ENCODE assay signal across 8 cellular contexts in genomic region chr1:67832737-67833594, GRCh38. TPM values are rescaled to one million over a fixed set of nuclear protein-coding genes. Genes with fewer than 3 reads are reported as not detected.
DNase-seq lines count a peak whose midpoint lies in the region; ATAC-seq, FAIRE-seq and TF ChIP-seq lines count a peak whose summit lies in the region.

Gene GNG12 (minus strand): TSS chr1:67833467. CDS start chr1:67707686, 125,781 bp downstream.

- no peaks in the 10 kb centered on the region for H3K79me2 ChIP-seq in DOHH2 (ENCODE audit: control insufficient read depth, low read length)
- H3K79me2 ChIP-seq in Karpas-422 (ENCODE audit: low read length), result no peaks in the 10 kb centered on the region

- peaks cover 28% of the 10 kb centered on the region for H3K27me3 ChIP-seq in DOHH2 (ENCODE audit: control insufficient read depth, low read length)
- no peaks in the 10 kb centered on the region for H3K27me3 ChIP-seq in HAP-1 (ENCODE audit: low read depth)
- H3K27me3 ChIP-seq in brain microvascular endothelial cell (replicated peaks), result no peaks in the 10 kb centered on the region
- H3K27me3 ChIP-seq in Karpas-422 (ENCODE audit: low read length), result no peaks in the 10 kb centered on the region

- TF ChIP-seq CTCF in DOHH2 (IDR thresholded peaks at IDR 0.05; ENCODE audit: low read depth, low read length, poor library complexity, severe bottlenecking), result no peak
- TF ChIP-seq CTCF in brain microvascular endothelial cell (IDR thresholded peaks at IDR 0.05; ENCODE audit: low read depth, low read length, missing control alignments), result no peak

- no peaks in the 10 kb centered on the region for H3K36me3 ChIP-seq in DOHH2 (ENCODE audit: control insufficient read depth, low read length)
- peaks cover 4% of the 10 kb centered on the region for H3K36me3 ChIP-seq in HAP-1 (replicated peaks)
- peaks cover 6% of the 10 kb centered on the region for H3K36me3 ChIP-seq in brain microvascular endothelial cell (replicated peaks)
- no peaks in the 10 kb centered on the region for H3K36me3 ChIP-seq in Karpas-422 (ENCODE audit: insufficient read depth, low read length)

- H4K20me1 ChIP-seq in DOHH2 (ENCODE audit: control insufficient read depth, insufficient read depth, low read depth, low read length) (no peaks in the 10 kb centered on the region), Karpas-422 (ENCODE audit: insufficient read depth, low read depth, low read length) (no peaks in the 10 kb centered on the region)

- no peak within 1 kb of the TSS for H2AFZ ChIP-seq in Karpas-422 (ENCODE audit: low read length)

- H3K9me2 ChIP-seq in DOHH2 (replicated peaks; ENCODE audit: control insufficient read depth, low read length) (no peaks in the 10 kb centered on the region), Karpas-422 (replicated peaks; ENCODE audit: insufficient read depth, low read length) (no peaks in the 10 kb centered on the region)

- H3K4me1 ChIP-seq in DOHH2 (ENCODE audit: control insufficient read depth, low read length), result peaks cover 23% of the 10 kb centered on the region
- peaks cover 52% of the 10 kb centered on the region for H3K4me1 ChIP-seq in HAP-1
- peaks cover 19% of the 10 kb centered on the region for H3K4me1 ChIP-seq in Karpas-422 (ENCODE audit: low read length)

- no peak within 1 kb of the TSS for H3K27ac ChIP-seq in DOHH2 (ENCODE audit: low read depth, low read length)
- peak within 1 kb of the TSS; percentile 97 for H3K27ac ChIP-seq in brain microvascular endothelial cell
- no peak within 1 kb of the TSS for H3K27ac ChIP-seq in Karpas-422 (ENCODE audit: low read length)

- ATAC-seq in GM18873 (IDR thresholded peaks at IDR 0.05; ENCODE audit: low FRiP score, unreplicated experiment), result no peak

- H3K9ac ChIP-seq in Karpas-422 (ENCODE audit: low read length), result no peak within 1 kb of the TSS

- peak within 1 kb of the TSS; percentile 64 for H3K4me3 ChIP-seq in DOHH2 (ENCODE audit: low read length)
- peak within 1 kb of the TSS; percentile 58 for H3K4me3 ChIP-seq in HAP-1
- H3K4me3 ChIP-seq in brain microvascular endothelial cell (ENCODE audit: low read depth, low read length), result peak within 1 kb of the TSS; percentile 82
- no peak within 1 kb of the TSS for H3K4me3 ChIP-seq in Karpas-422 (ENCODE audit: low read length)

- in situ Hi-C loops in HAP-1 (cut with MboI; ENCODE audit: low sequenced_read_pairs) (no loop called here), brain microvascular endothelial cell (cut with HindIII; ENCODE audit: low pct_ligation_motif_present, low sequenced_read_pairs) (no loop called here)

- no peaks in the 10 kb centered on the region for H3F3A ChIP-seq in DOHH2 (ENCODE audit: control insufficient read depth, insufficient read depth)

- DNase-seq in HAP-1 (ENCODE audit: low spot score in 2 of 2) (peak; percentile 73 to 91), RCC 7860 (ENCODE audit: low spot score) (peak; percentile 73), brain microvascular endothelial cell (peak; percentile 63), iPS DF 4.7 (ENCODE audit: extremely low read depth, low spot score) (peak; percentile 62), retina (peak; percentile 85), Karpas-422 (no peak)

- peak within 1 kb of the TSS; percentile 67 for H3K4me2 ChIP-seq in DOHH2 (ENCODE audit: low read length)
- H3K4me2 ChIP-seq in Karpas-422 (ENCODE audit: low read depth, low read length, poor library complexity, severe bottlenecking), result no peak within 1 kb of the TSS

- H3K9me3 ChIP-seq in DOHH2 (ENCODE audit: control insufficient read depth, insufficient read depth, low read length) (no peaks in the 10 kb centered on the region), HAP-1 (no peaks in the 10 kb centered on the region), Karpas-422 (ENCODE audit: low read length) (no peaks in the 10 kb centered on the region)

- no peak for FAIRE-seq in RCC 7860 (lab: Jason Lieb, UNC)

RNA-seq across cellular contexts. Expression of gene GNG12, which starts in this region (rescaled TPM):
- total RNA-seq in Karpas-422 (2014; rRNA removed; shearing (Covaris generic); ENCODE audit: low replicate concordance), result not detected in 2 replicates
